In genomic region chr4:183658362-183659028, GRCh38 we compare ENCODE assay signal across 1 cellular context.
TF ChIP-seq lines count a peak whose summit lies in the region.

No MANE protein-coding gene starts in this region.

TF ChIP-seq in WTC11, 78 proteins besides CTCF, POLR2A, EP300 and RAD21 (continued from another document):
- no peak for TF ChIP-seq AFF4 (CRISPR knock-in tag; IDR thresholded peaks at IDR 0.05; ENCODE audit: borderline replicate concordance)
- no peak for TF ChIP-seq ZBTB43 (CRISPR knock-in tag; IDR thresholded peaks at IDR 0.05)
- peak; percentile 87; the same call in 1 of the 2 replicates for TF ChIP-seq CBFB (CRISPR knock-in tag; IDR thresholded peaks at IDR 0.05; ENCODE audit: low read depth)
- TF ChIP-seq FOXJ3 (CRISPR knock-in tag; IDR thresholded peaks at IDR 0.05; ENCODE audit: borderline replicate concordance) = no peak
- no peak for TF ChIP-seq NFE2L1 (CRISPR knock-in tag; IDR thresholded peaks at IDR 0.05)
- 0 out of 2 replicates have a peak, but pooled peaks have one; percentile 21 for TF ChIP-seq TEAD1 (CRISPR knock-in tag; IDR thresholded peaks at IDR 0.05)
- peak; percentile 53; the same call in 1 of the 2 replicates for TF ChIP-seq MAX (CRISPR knock-in tag; IDR thresholded peaks at IDR 0.05)
- TF ChIP-seq TP53 (CRISPR knock-in tag; IDR thresholded peaks at IDR 0.05) = 0 out of 2 replicates have a peak, but pooled peaks have one; percentile 89
- no peak for TF ChIP-seq TCF7 (CRISPR knock-in tag; IDR thresholded peaks at IDR 0.05; ENCODE audit: low read depth)
- 0 out of 2 replicates have a peak, but pooled peaks have one; percentile 67 for TF ChIP-seq ZBTB21 (CRISPR knock-in tag; IDR thresholded peaks at IDR 0.05; ENCODE audit: borderline replicate concordance)
TF ChIP-seq in WTC11: peak in this region for 7.
